ENCODE assay signal across 8 cellular contexts in the genomic region with DNA sequence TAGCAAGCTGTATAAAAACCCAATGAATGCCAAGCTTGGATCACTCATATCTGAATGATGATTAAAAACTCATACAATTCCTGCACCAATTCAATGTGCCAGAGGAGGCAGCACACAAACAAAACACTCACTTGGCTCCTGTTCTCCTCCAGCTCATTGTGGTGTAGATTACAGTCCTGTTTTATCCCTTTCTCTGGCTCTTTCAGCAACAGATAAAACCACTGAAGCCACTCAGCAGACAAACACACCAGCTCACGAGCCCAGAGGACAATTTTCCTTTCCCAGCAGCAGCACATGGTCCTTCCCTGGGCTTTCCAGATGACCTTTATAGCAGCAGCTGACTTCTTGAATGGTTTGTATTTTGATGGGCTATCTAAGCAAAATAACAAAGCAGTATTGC.
A peak's percentile ranks its signal among the peaks of the same experiment; 100 is the strongest.
DNase-seq lines count a peak whose midpoint lies in the region; TF ChIP-seq lines count a peak whose summit lies in the region.

No MANE protein-coding gene starts in this region.

- H3K79me2 ChIP-seq in neural progenitor cell (ENCODE audit: low read depth), result no peaks in the 10 kb centered on the region

- H3K4me3 ChIP-seq in neural progenitor cell (no peak overlapping the region), suprapubic skin (no peak overlapping the region)

- H3K4me3 Mint-ChIP-seq in chondrocyte (ENCODE audit: unreplicated experiment), result no peak overlapping the region
- H3K4me3 Mint-ChIP-seq in neural progenitor cell, result no peak overlapping the region

- no peak for TF ChIP-seq EP300 in suprapubic skin (IDR thresholded peaks at IDR 0.05)

- 33% methylated on average over 1 of the region's 1 CpG for WGBS in suprapubic skin

- TF ChIP-seq POLR2A in suprapubic skin (IDR thresholded peaks at IDR 0.05), result no peak

- H3K27me3 Mint-ChIP-seq in chondrocyte (ENCODE audit: low read depth) (peaks cover 14% of the 10 kb centered on the region), neural progenitor cell (ENCODE audit: insufficient read depth, low read depth) (peaks cover 2% of the 10 kb centered on the region)

- H3K9ac ChIP-seq in neural progenitor cell, result no peak overlapping the region

- H3K4me1 Mint-ChIP-seq in chondrocyte (ENCODE audit: low read depth) (no peaks in the 10 kb centered on the region), neural progenitor cell (no peaks in the 10 kb centered on the region)

- H3K9me3 ChIP-seq in neural progenitor cell (ENCODE audit: low read depth), result no peaks in the 10 kb centered on the region
- H3K9me3 ChIP-seq in suprapubic skin, result no peaks in the 10 kb centered on the region

- TF ChIP-seq CTCF in chondrocyte (IDR thresholded peaks at IDR 0.05), result peak; percentile 69
- TF ChIP-seq CTCF in neural progenitor cell (IDR thresholded peaks at IDR 0.05), result peak; percentile 64
- TF ChIP-seq CTCF in suprapubic skin (IDR thresholded peaks at IDR 0.05), result no peak

- H3K36me3 ChIP-seq in neural progenitor cell, result no peaks in the 10 kb centered on the region
- no peaks in the 10 kb centered on the region for H3K36me3 ChIP-seq in suprapubic skin

- DNase-seq in GM04503 (ENCODE audit: low read depth), result peak; percentile 6
- peak; percentile 6 for DNase-seq in NAMALWA (ENCODE audit: low spot score)
- DNase-seq in chondrocyte (ENCODE audit: low spot score), result no peak
- DNase-seq in neural progenitor cell (ENCODE audit: low spot score), result peak; percentile 48
- DNase-seq in activated CD8-positive, alpha-beta memory T cell treated with anti-CD3 and anti-CD28 coated beads, Interleukin-2, amount 50 U/mL, for 4 hours, result no peak
- DNase-seq in T-helper 9 cell, result no peak
- no peak for DNase-seq in suprapubic skin (ENCODE audit: low spot score in 2 of 2)
- DNase-seq in NCI-H345 (lab: John Stamatoyannopoulos, UW), result no peak

- H3K9me3 Mint-ChIP-seq in chondrocyte (ENCODE audit: low read depth) (no peaks in the 10 kb centered on the region), neural progenitor cell (no peaks in the 10 kb centered on the region)

- H3K27ac ChIP-seq in neural progenitor cell (no peak overlapping the region), suprapubic skin (no peak overlapping the region)

- H3K27ac Mint-ChIP-seq in chondrocyte (ENCODE audit: unreplicated experiment), result no peak overlapping the region
- no peak overlapping the region for H3K27ac Mint-ChIP-seq in neural progenitor cell

- peak overlapping the region; percentile 30 for H3K4me2 ChIP-seq in neural progenitor cell

- H3F3A ChIP-seq in neural progenitor cell (ENCODE audit: low read depth), result no peaks in the 10 kb centered on the region

- H4K20me1 ChIP-seq in neural progenitor cell (ENCODE audit: low read depth), result no peaks in the 10 kb centered on the region

- no peaks in the 10 kb centered on the region for H3K27me3 ChIP-seq in neural progenitor cell
- no peaks in the 10 kb centered on the region for H3K27me3 ChIP-seq in suprapubic skin

- H2AFZ ChIP-seq in neural progenitor cell (replicated peaks), result peak overlapping the region; percentile 51

- peaks cover 4% of the 10 kb centered on the region for H3K4me1 ChIP-seq in neural progenitor cell
- no peaks in the 10 kb centered on the region for H3K4me1 ChIP-seq in suprapubic skin

- H3K36me3 Mint-ChIP-seq in chondrocyte (ENCODE audit: low read depth), result peaks cover 1% of the 10 kb centered on the region
- no peaks in the 10 kb centered on the region for H3K36me3 Mint-ChIP-seq in neural progenitor cell

Comparison
In these comparisons a context has a peak if more than half of its experiments do, and no peak if none do; other contexts are left out.
1. DNase-seq: peak in GM04503 (single experiment), NAMALWA (single experiment) and neural progenitor cell (single experiment); none in chondrocyte (single experiment), activated CD8-positive, alpha-beta memory T cell treated with anti-CD3 and anti-CD28 coated beads, Interleukin-2, amount 50 U/mL, for 4 hours (single experiment), T-helper 9 cell (single experiment), suprapubic skin (0 of 2) and NCI-H345 (single experiment).
2. CTCF ChIP-seq: peak in chondrocyte (single experiment) and neural progenitor cell (single experiment); none in suprapubic skin (0 of 2).